In the genomic region with DNA sequence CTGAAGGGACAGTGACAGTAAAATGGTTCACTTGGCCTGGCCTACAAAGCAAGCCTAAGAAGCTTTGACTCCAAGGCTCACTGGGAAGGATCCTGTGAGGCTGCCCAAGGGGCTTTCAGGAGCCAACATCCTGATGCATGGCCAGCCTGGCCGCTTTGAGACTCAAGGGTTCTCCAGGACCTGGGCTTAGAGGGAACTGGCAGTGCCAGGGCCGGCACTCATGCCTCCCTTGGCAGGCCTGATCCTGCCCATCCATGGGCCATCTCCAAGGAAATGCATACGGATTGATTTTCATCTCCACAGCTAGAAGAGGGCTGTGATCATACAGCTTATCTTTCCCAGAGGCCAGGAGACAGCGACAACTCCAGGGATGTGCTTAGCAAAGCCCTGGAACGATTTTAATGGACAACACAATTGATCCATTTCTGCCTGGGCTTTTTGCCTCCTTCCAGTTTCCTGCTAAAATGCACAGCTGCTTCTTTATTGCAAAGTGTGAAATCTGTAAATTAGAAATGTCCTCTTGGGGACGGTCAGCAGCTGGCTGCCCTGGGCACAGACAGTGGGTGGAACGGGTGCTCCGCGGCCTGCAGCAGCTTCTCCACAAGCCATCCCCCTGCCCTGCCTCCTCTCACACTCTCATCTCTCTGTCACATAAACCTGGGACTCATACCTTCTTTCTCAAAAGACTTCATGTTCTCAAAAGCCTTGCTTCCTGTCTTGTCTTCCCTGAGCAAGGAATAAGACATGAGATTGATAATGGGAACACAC, we compare ENCODE assay signal across 17 cellular contexts.
DNase-seq lines count a peak whose midpoint lies in the region; TF ChIP-seq lines count a peak whose summit lies in the region.
"Had no signal": no experiment of that assay in that cellular context is flagged by ENCODE, and none has a peak within 500 bp of the region (broad histone marks: within the 10 kb centered on the region; RNA-seq: fewer than 3 reads in every experiment).

No MANE protein-coding gene starts in this region.

- no peaks in the 10 kb centered on the region for H4K20me1 ChIP-seq in osteoblast (ENCODE audit: insufficient read depth, low read length)

- no peaks in the 10 kb centered on the region for H3K79me1 ChIP-seq in neuronal stem cell (ENCODE audit: low read depth, low read length)

- peak; percentile 48 for DNase-seq in right atrium auricular region (ENCODE audit: low spot score)
- DNase-seq in left ventricle myocardium inferior = no peak
- DNase-seq in globus pallidus (ENCODE audit: low spot score) = peak; percentile 23
- DNase-seq in osteoblast (ENCODE audit: insufficient read length, low spot score, missing footprints) = peak; percentile 36
- DNase-seq in vagina (ENCODE audit: extremely low spot score in 2 of 2) = peak; percentile 75 to 79
- DNase-seq in neuronal stem cell (ENCODE audit: low spot score) = no peak
- no peak for DNase-seq in NCI-H226
- DNase-seq in hepatic stellate cell (ENCODE audit: low spot score) = no peak
- DNase-seq: DND-41, KBM-7, NCI-H1417 treated with DMSO at 0.1 percent for 48 hours, NCI-H2029, NCI-H510A, Right ventricle myocardium superior had no signal

- H3K36me3 ChIP-seq in right atrium auricular region (no peaks in the 10 kb centered on the region), left ventricle myocardium inferior (no peaks in the 10 kb centered on the region), osteoblast (ENCODE audit: insufficient read depth, low read length) (no peaks in the 10 kb centered on the region), vagina (no peaks in the 10 kb centered on the region), neuronal stem cell (replicated peaks in 1 of 2; ENCODE audit: control insufficient read depth in 2 of 2, insufficient read depth in 2 of 2, low read length in 2 of 2) (no peaks in the 10 kb centered on the region)
- H3K36me3 ChIP-seq: HAP-1, Peyer's patch had no signal

- no peak for TF ChIP-seq POLR2A in vagina (IDR thresholded peaks at IDR 0.05)

- intact Hi-C loops in left ventricle myocardium inferior (cut with micrococcal nuclease) (no loop called here), vagina (cut with DNase I) (no loop called here)

- no peak overlapping the region for H3K23ac ChIP-seq in neuronal stem cell (ENCODE audit: low read depth, low read length, poor library complexity)

- H2AFZ ChIP-seq in osteoblast (ENCODE audit: low read length) = no peak overlapping the region
- H2AFZ ChIP-seq in neuronal stem cell (ENCODE audit: low read length) = no peak overlapping the region

- H3K27me3 ChIP-seq in right atrium auricular region (no peaks in the 10 kb centered on the region), left ventricle myocardium inferior (ENCODE audit: low read depth) (peaks cover 28% of the 10 kb centered on the region), osteoblast (ENCODE audit: insufficient read depth, low read length) (no peaks in the 10 kb centered on the region), vagina (no peaks in the 10 kb centered on the region), neuronal stem cell (ENCODE audit: control insufficient read depth in 3 of 3, insufficient read depth in 3 of 3, low read depth in 1 of 3, low read length in 3 of 3) (no peaks in the 10 kb centered on the region)
- H3K27me3 ChIP-seq: Peyer's patch had no signal

- no peak overlapping the region for H3K14ac ChIP-seq in neuronal stem cell (ENCODE audit: low read length)

- H3K4me3 ChIP-seq in right atrium auricular region = no peak overlapping the region
- H3K4me3 ChIP-seq in left ventricle myocardium inferior = no peak overlapping the region
- no peak overlapping the region for H3K4me3 ChIP-seq in osteoblast (ENCODE audit: insufficient read depth, low read length)
- no peak overlapping the region for H3K4me3 ChIP-seq in vagina
- no peak overlapping the region for H3K4me3 ChIP-seq in neuronal stem cell (ENCODE audit: low read length in 2 of 2)
- H3K4me3 ChIP-seq: HAP-1, Peyer's patch had no signal

- no peak overlapping the region for H2AK5ac ChIP-seq in neuronal stem cell (ENCODE audit: low read depth, low read length)

- no peak overlapping the region for H2BK120ac ChIP-seq in neuronal stem cell (ENCODE audit: low read depth, low read length)

- H4K91ac ChIP-seq in neuronal stem cell (ENCODE audit: low read depth, low read length, poor library complexity) = no peak overlapping the region

- no peak overlapping the region for H2BK15ac ChIP-seq in neuronal stem cell (ENCODE audit: low read length)

- no peak overlapping the region for H3K18ac ChIP-seq in neuronal stem cell (ENCODE audit: low read length)

- no peaks in the 10 kb centered on the region for H3K79me2 ChIP-seq in osteoblast (ENCODE audit: insufficient read depth, low read length)

- H3K4me1 ChIP-seq in right atrium auricular region (no peaks in the 10 kb centered on the region), left ventricle myocardium inferior (no peaks in the 10 kb centered on the region), osteoblast (ENCODE audit: insufficient read depth, low read length) (no peaks in the 10 kb centered on the region), vagina (no peaks in the 10 kb centered on the region), neuronal stem cell (ENCODE audit: control insufficient read depth in 2 of 2, insufficient read depth in 1 of 2, low read depth in 1 of 2, low read length in 2 of 2) (peaks cover 0 to 5% of the 10 kb centered on the region in 2 donors)
- H3K4me1 ChIP-seq: HAP-1, Peyer's patch had no signal

- no peak overlapping the region for H3K4ac ChIP-seq in neuronal stem cell (ENCODE audit: low read length)

- no peak overlapping the region for H3K4me2 ChIP-seq in osteoblast (ENCODE audit: insufficient read depth, low read length)
- H3K4me2 ChIP-seq in neuronal stem cell (ENCODE audit: insufficient read depth, low read length, poor library complexity, severe bottlenecking) = no peak overlapping the region

- no peak for TF ChIP-seq CTCF in right atrium auricular region (IDR thresholded peaks at IDR 0.05)
- TF ChIP-seq CTCF in left ventricle myocardium inferior (IDR thresholded peaks at IDR 0.05; ENCODE audit: borderline replicate concordance) = no peak
- no peak for TF ChIP-seq CTCF in osteoblast (IDR thresholded peaks at IDR 0.05; ENCODE audit: extremely low read depth, low read depth, low read length)
- TF ChIP-seq CTCF in vagina (IDR thresholded peaks at IDR 0.05) = no peak

- no peak overlapping the region for H3K27ac ChIP-seq in right atrium auricular region
- no peak overlapping the region for H3K27ac ChIP-seq in left ventricle myocardium inferior (replicated peaks)
- no peak overlapping the region for H3K27ac ChIP-seq in osteoblast (ENCODE audit: low read depth, low read length)
- H3K27ac ChIP-seq in vagina = no peak overlapping the region
- H3K27ac ChIP-seq in neuronal stem cell (replicated peaks; ENCODE audit: low read length) = no peak overlapping the region
- H3K27ac ChIP-seq: HL-60, Peyer's patch had no signal

- no CpG with 5 or more reads among the region's 9 CpGs for WGBS in neuronal stem cell (ENCODE audit: extremely low coverage in 2 of 2, insufficient read length in 2 of 2, insufficient replicate concordance in 1 of 2), 2 donors

- H2BK5ac ChIP-seq in neuronal stem cell (ENCODE audit: low read length) = no peak overlapping the region

- H2BK12ac ChIP-seq in neuronal stem cell (ENCODE audit: low read length) = no peak overlapping the region

- no peaks in the 10 kb centered on the region for H3K9me3 ChIP-seq in right atrium auricular region
- H3K9me3 ChIP-seq in left ventricle myocardium inferior (replicated peaks) = no peaks in the 10 kb centered on the region
- H3K9me3 ChIP-seq in osteoblast (ENCODE audit: low read depth, low read length) = no peaks in the 10 kb centered on the region
- H3K9me3 ChIP-seq in vagina = no peaks in the 10 kb centered on the region
- H3K9me3 ChIP-seq in neuronal stem cell (replicated peaks in 1 of 2; ENCODE audit: control insufficient read depth in 2 of 2, insufficient read depth in 1 of 2, low read depth in 1 of 2, low read length in 2 of 2) = no peaks in the 10 kb centered on the region
- H3K9me3 ChIP-seq: HAP-1, Peyer's patch had no signal

- H4K8ac ChIP-seq in neuronal stem cell (ENCODE audit: low read depth, low read length) = no peak overlapping the region

- no peak overlapping the region for H3K9ac ChIP-seq in neuronal stem cell (ENCODE audit: low read depth, low read length, poor library complexity)

Comparison
In these comparisons a context has a peak if more than half of its experiments do, and no peak if none do; other contexts are left out.
1. DNase-seq: peak in right atrium auricular region (single experiment), globus pallidus (single experiment), osteoblast (single experiment) and vagina (2 of 2); none in left ventricle myocardium inferior (single experiment), neuronal stem cell (single experiment), NCI-H226 (single experiment) and hepatic stellate cell (single experiment).